In genomic region chr1:230066036-230066435, GRCh38 we compare ENCODE assay signal across 9 cellular contexts. TPM values are rescaled to one million over a fixed set of nuclear protein-coding genes. Genes with fewer than 3 reads are reported as not detected.
DNase-seq lines count a peak whose midpoint lies in the region; ATAC-seq and FAIRE-seq lines count a peak whose summit lies in the region.
"Had no signal": no experiment of that assay in that cellular context is flagged by ENCODE, and none has a peak within 500 bp of the region (broad histone marks: within the 10 kb centered on the region; RNA-seq: fewer than 3 reads in every experiment).

No MANE protein-coding gene starts in this region.

- H3K36me3 ChIP-seq in SJCRH30 (no peaks in the 10 kb centered on the region), small intestine (ENCODE audit: control insufficient read depth in 2 of 2, insufficient read depth in 2 of 2, low read length in 2 of 2) (no peaks in the 10 kb centered on the region)

- no peak for FAIRE-seq in small intestine (lab: Jason Lieb, UNC)
- FAIRE-seq: A204.1 had no signal

- H3K4me3 ChIP-seq in SJCRH30, result peak overlapping the region; percentile 82
- no peak overlapping the region for H3K4me3 ChIP-seq in small intestine (ENCODE audit: low read depth in 1 of 2, low read length in 2 of 2)

- H3K27ac ChIP-seq in SJCRH30 (no peak overlapping the region; the same call in 1 of the 2 replicates), small intestine (ENCODE audit: low read depth in 1 of 2, low read length in 1 of 2) (peak overlapping the region in 1 of 2 donors; percentile 34)

- H3K9me3 ChIP-seq in SJCRH30 (replicated peaks) (0 out of 2 replicates have a peak, but pooled peaks cover 5% of the 10 kb centered on the region), small intestine (ENCODE audit: control insufficient read depth, low read depth) (no peaks in the 10 kb centered on the region)

- WGBS in small intestine, 3 donors, result 19 to 31% (median 24%) methylated on average over 8 of the region's 8 CpGs

- no peaks in the 10 kb centered on the region for H3K4me1 ChIP-seq in SJCRH30
- H3K4me1 ChIP-seq in small intestine (ENCODE audit: control insufficient read depth in 2 of 2, insufficient read depth in 1 of 2, low read depth in 1 of 2, low read length in 1 of 2), result peaks cover 1 to 12% of the 10 kb centered on the region in 2 donors

- DNase-seq in DMS53 (lab: John Stamatoyannopoulos, UW) (peak; percentile 45), DMS53 treated with DMSO at 0.1 percent for 48 hours (lab: John Stamatoyannopoulos, UW; ENCODE audit: unreplicated experiment) (no peak), SJCRH30 (no peak), fibroblast of peridontal ligament (ENCODE audit: extremely low read depth) (peak; percentile 22), small intestine (peak; percentile 7), NCI-H226 (no peak), SHP77 (lab: John Stamatoyannopoulos, UW) (no peak)

- H3K27me3 ChIP-seq in SJCRH30, result no peaks in the 10 kb centered on the region
- no peaks in the 10 kb centered on the region for H3K27me3 ChIP-seq in small intestine (ENCODE audit: control insufficient read depth in 2 of 2, insufficient read depth in 2 of 2, low read length in 2 of 2)

- no peak for ATAC-seq in GM19395 (IDR thresholded peaks at IDR 0.05; ENCODE audit: unreplicated experiment)

RNA-seq across cellular contexts. Expression of gene GALNT2, which starts 1.0 kb away (rescaled TPM):
- 50.5 and 51.1 TPM in 2 replicates for total RNA-seq in SJCRH30 (2014; rRNA removed; shearing (Covaris generic))
- 10 to 100 TPM; 10.8 to 33.9 (median 12.7) TPM for polyA plus RNA-seq in small intestine

Comparison
In these comparisons a context has a peak if more than half of its experiments do, and no peak if none do; other contexts are left out.
1. DNase-seq: peak in DMS53 (single experiment), fibroblast of peridontal ligament (single experiment) and small intestine (single experiment); none in DMS53 treated with DMSO at 0.1 percent for 48 hours (single experiment), SJCRH30 (0 of 2), NCI-H226 (single experiment) and SHP77 (0 of 2).